Comparison of ENCODE assay signal across 7 cellular contexts in the genomic region with DNA sequence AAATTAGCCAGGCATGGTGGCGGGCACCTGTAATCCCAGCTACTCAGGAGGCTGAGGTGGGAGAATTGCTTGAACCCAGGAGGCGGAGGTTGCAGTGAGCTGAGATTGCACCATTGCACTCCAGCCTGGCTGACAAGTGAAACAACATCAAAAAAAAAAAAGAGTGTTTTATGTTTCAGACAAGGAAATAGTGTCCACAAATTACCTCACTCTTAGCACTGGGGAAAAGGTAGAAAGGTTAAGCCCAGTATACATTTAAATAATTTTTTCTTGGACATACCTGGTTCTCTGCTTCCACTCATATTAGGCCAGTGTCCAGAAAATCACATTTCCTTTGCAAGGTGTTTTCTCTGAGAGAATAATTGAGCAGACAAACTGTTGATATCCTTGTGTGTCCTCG. TPM values are rescaled to one million over a fixed set of nuclear protein-coding genes. Genes with fewer than 3 reads are reported as not detected.
"Had no signal": no experiment of that assay in that cellular context is flagged by ENCODE, and none has a peak within 500 bp of the region (broad histone marks: within the 10 kb centered on the region; RNA-seq: fewer than 3 reads in every experiment).

No MANE protein-coding gene starts in this region.

RNA-seq across cellular contexts. Expression of a gene that starts 25.4 kb away (rescaled TPM):
- total RNA-seq: GM23248, GM23338, H1, H4, H7, H9, HFFc6 had no signal
- polyA plus RNA-seq: GM23338 had no signal

RNA-seq across cellular contexts. Expression of a gene that starts 30.8 kb away (rescaled TPM):
- total RNA-seq: GM23248, GM23338, H4, H7 had no signal
- polyA plus RNA-seq: H1 had no signal
